Comparison of ENCODE assay signal across 24 cellular contexts in genomic region chr1:43463461-43463860, GRCh38.
"Had no signal": no experiment of that assay in that cellular context is flagged by ENCODE, and none has a peak within 500 bp of the region (broad histone marks: within the 10 kb centered on the region; RNA-seq: fewer than 3 reads in every experiment).

No MANE protein-coding gene starts in this region.

- H3K4me1 Mint-ChIP-seq: nephron progenitor cell had no signal

- H3K4me3 ChIP-seq: coronary artery, dorsolateral prefrontal cortex, heart right ventricle, left ventricle myocardium inferior, right lobe of liver, thoracic aorta had no signal

- H3K27ac Mint-ChIP-seq: activated naive CD4-positive, alpha-beta T cell treated with anti-CD3 and anti-CD28 coated beads, Interleukin-2, amount 50 U/mL, for 72 hours; naive B cell; nephron progenitor cell; stimulated activated naive CD8-positive, alpha-beta T cell treated with anti-CD3 and anti-CD28 coated beads, Interleukin-15, Interleukin-2, amounts not matched to agents 100 ng/mL and 50 ng/mL, for 24 hours; T-helper 2 cell treated with Interferon-gamma antibody and Interleukin-4, amounts not matched to agents 5 μg/mL and 100 μg/mL, for 36 hours had no signal

- H3K9me3 ChIP-seq: left ventricle myocardium inferior, neutrophil, right lobe of liver, thoracic aorta had no signal

- H3K4me3 Mint-ChIP-seq: activated T-cell treated with anti-CD3 and anti-CD28 coated beads, Interleukin-2, amount 50 U/mL, for 72 hours; naive B cell; nephron progenitor cell; stimulated activated naive CD8-positive, alpha-beta T cell treated with anti-CD3 and anti-CD28 coated beads, Interleukin-15, Interleukin-2, amounts not matched to agents 100 ng/mL and 50 ng/mL, for 24 hours; T-helper 2 cell treated with Interferon-gamma antibody and Interleukin-4, amounts not matched to agents 5 μg/mL and 100 μg/mL, for 36 hours had no signal

- H3K36me3 Mint-ChIP-seq: activated naive CD4-positive, alpha-beta T cell treated with anti-CD3 and anti-CD28 coated beads, Interleukin-2, amount 50 U/mL, for 72 hours; naive B cell had no signal

- H3K4me1 ChIP-seq: heart right ventricle, left ventricle myocardium inferior, right lobe of liver had no signal

- DNase-seq: activated CD4-positive, alpha-beta T cell treated with anti-CD3 and anti-CD28 coated beads for 4 hours; activated CD4-positive, alpha-beta T cell treated with anti-CD3 and anti-CD28 coated beads, Interleukin-2, amount 50 U/mL, for 4 hours; activated naive CD4-positive, alpha-beta T cell; activated T-cell treated with anti-CD3 and anti-CD28 coated beads for 4 hours; activated T-cell treated with anti-CD3 and anti-CD28 coated beads, Interleukin-2, amount 50 U/mL, for 72 hours; anterior cingulate cortex; dorsolateral prefrontal cortex; effector memory CD4-positive, alpha-beta T cell; erythroblast; foreskin keratinocyte; heart right ventricle; left ventricle myocardium inferior; naive B cell; nephron progenitor cell; right lobe of liver; stimulated activated CD4-positive, alpha-beta T cell treated with anti-CD3 and anti-CD28 coated beads, Interleukin-12 subunit alpha, Interleukin-12 subunit beta, amount 100 ng/mL, for 4 hours; stimulated activated CD4-positive, alpha-beta T cell treated with anti-CD3 and anti-CD28 coated beads, Interleukin-4, amount 100 ng/mL, for 1 hour; trophoblast cell had no signal

- H3K36me3 ChIP-seq: heart right ventricle, left ventricle myocardium inferior, neutrophil, right lobe of liver, thoracic aorta had no signal

- H3K9me3 Mint-ChIP-seq: activated naive CD4-positive, alpha-beta T cell treated with anti-CD3 and anti-CD28 coated beads, Interleukin-2, amount 50 U/mL, for 72 hours; activated T-cell treated with anti-CD3 and anti-CD28 coated beads, Interleukin-2, amount 50 U/mL, for 72 hours; stimulated activated naive CD8-positive, alpha-beta T cell treated with anti-CD3 and anti-CD28 coated beads, Interleukin-15, Interleukin-2, amounts not matched to agents 100 ng/mL and 50 ng/mL, for 24 hours; T-helper 2 cell treated with Interferon-gamma antibody and Interleukin-4, amounts not matched to agents 5 μg/mL and 100 μg/mL, for 36 hours had no signal

- H3K27me3 ChIP-seq: dorsolateral prefrontal cortex, foreskin keratinocyte, heart right ventricle, right lobe of liver had no signal
